ENCODE assay signal across 8 cellular contexts in genomic region chr16:30609002-30609927, GRCh38. TPM values are rescaled to one million over a fixed set of nuclear protein-coding genes. Genes with fewer than 3 reads are reported as not detected.
DNase-seq lines count a peak whose midpoint lies in the region; ATAC-seq and TF ChIP-seq lines count a peak whose summit lies in the region.

No MANE protein-coding gene starts in this region.

- no peaks in the 10 kb centered on the region for H3K27me3 ChIP-seq in upper lobe of right lung

- H3K9me3 ChIP-seq in upper lobe of right lung, result no peaks in the 10 kb centered on the region

- TF ChIP-seq CTCF in nephron (IDR thresholded peaks at IDR 0.05; ENCODE audit: unreplicated experiment in 3 of 3), result no peak
- no peak for TF ChIP-seq CTCF in upper lobe of right lung (IDR thresholded peaks at IDR 0.05)

- peaks cover 31% of the 10 kb centered on the region for H3K36me3 Mint-ChIP-seq in nephron (ENCODE audit: low read depth)

- H3K27ac ChIP-seq in upper lobe of right lung, result peak overlapping the region; percentile 99

- peak overlapping the region; percentile 93 to 99 (median 98) for H3K27ac Mint-ChIP-seq in nephron

- no peaks in the 10 kb centered on the region for H3K27me3 Mint-ChIP-seq in nephron (ENCODE audit: low read depth)

- no peaks in the 10 kb centered on the region for H3K9me3 Mint-ChIP-seq in nephron

- intact Hi-C loops in upper lobe of right lung (cut with DNase I), result no loop called here

- ATAC-seq in HG02571 (IDR thresholded peaks at IDR 0.05; ENCODE audit: unreplicated experiment) (peak; percentile 28), upper lobe of right lung (peak; percentile 75)

- DNase-seq in DMS 273 (lab: John Stamatoyannopoulos, UW; ENCODE audit: unreplicated experiment) (peak; percentile 74), DMS 273 treated with DMSO at 0.1 percent for 48 hours (lab: John Stamatoyannopoulos, UW) (no peak), NCI-H2107 treated with DMSO at 0.1 percent for 48 hours (lab: John Stamatoyannopoulos, UW; ENCODE audit: unreplicated experiment) (peak; percentile 12), activated T-helper 1 cell treated with Interleukin-2 at 50 U/mL for 16 hours (ENCODE audit: low read depth) (peak; percentile 22), fibroblast of the conjunctiva (ENCODE audit: low read depth) (peak; percentile 9), upper lobe of right lung (peak; percentile 86)

- peak overlapping the region; percentile 99 for H3K4me3 ChIP-seq in upper lobe of right lung

- peaks cover 9% of the 10 kb centered on the region for H3K4me1 ChIP-seq in upper lobe of right lung

- peaks cover 6% of the 10 kb centered on the region for H3K4me1 Mint-ChIP-seq in nephron

- peak overlapping the region; percentile 88 to 94 (median 90) for H3K4me3 Mint-ChIP-seq in nephron

- H3K36me3 ChIP-seq in upper lobe of right lung, result peaks cover 39% of the 10 kb centered on the region

RNA-seq across cellular contexts. Expression of gene ZNF689, which starts 0.9 kb away (rescaled TPM):
- total RNA-seq in upper lobe of right lung, result 7.2 TPM

RNA-seq across cellular contexts. Expression of gene ZNF785, which starts 23.8 kb away (rescaled TPM):
- total RNA-seq in upper lobe of right lung, result 16.3 TPM

RNA-seq across cellular contexts. Expression of gene ZNF688, which starts 37.8 kb away (rescaled TPM):
- 13.1 TPM for total RNA-seq in upper lobe of right lung

RNA-seq across cellular contexts. Expression of gene PRR14, which starts 41.5 kb away (rescaled TPM):
- 48.2 TPM for total RNA-seq in upper lobe of right lung

RNA-seq across cellular contexts. Expression of gene FBRS, which starts 49.0 kb away (rescaled TPM):
- total RNA-seq in upper lobe of right lung, result 65.0 TPM
